29 cellular contexts compared by ENCODE assay signal in genomic region chrX:7720519-7720918, GRCh38.
"Had no signal": no experiment of that assay in that cellular context is flagged by ENCODE, and none has a peak within 500 bp of the region (broad histone marks: within the 10 kb centered on the region; RNA-seq: fewer than 3 reads in every experiment).

No MANE protein-coding gene starts in this region.

- H3K4me1 ChIP-seq: colonic mucosa had no signal

- H3K4me3 ChIP-seq: colonic mucosa had no signal

- H3K9me3 Mint-ChIP-seq: activated CD4-positive, alpha-beta memory T cell treated with anti-CD3 and anti-CD28 coated beads for 36 hours; activated CD4-positive, alpha-beta T cell treated with anti-CD3 and anti-CD28 coated beads, Interleukin-2, amount 10 ng/mL, durations not matched to agents 24 days and 14 days; activated naive CD4-positive, alpha-beta T cell treated with anti-CD3 and anti-CD28 coated beads, Interleukin-2, amount 10 ng/mL, durations not matched to agents 7 days and 5 days; T-cell; T-helper 1 cell treated with Interleukin-12 subunit alpha and Interleukin-12 subunit beta and Interleukin-4 antibody, amounts not matched to agents 30 μg/mL and 1 μg/mL, for 36 hours; T-helper 2 cell treated with Interferon-gamma antibody and Interleukin-4, amounts not matched to agents 5 μg/mL and 100 μg/mL, for 36 hours had no signal

- H3K36me3 Mint-ChIP-seq: activated CD4-positive, alpha-beta memory T cell treated with anti-CD3 and anti-CD28 coated beads for 36 hours; activated CD8-positive, alpha-beta memory T cell treated with anti-CD3 and anti-CD28 coated beads, Interleukin-2, amount 10 ng/mL, durations not matched to agents 7 days and 5 days; activated naive CD4-positive, alpha-beta T cell treated with anti-CD3 and anti-CD28 coated beads, Interleukin-2, amount 10 ng/mL, durations not matched to agents 7 days and 5 days; activated naive CD8-positive, alpha-beta T cell; T-cell had no signal

- H3K4me3 Mint-ChIP-seq: activated CD4-positive, alpha-beta memory T cell treated with anti-CD3 and anti-CD28 coated beads for 36 hours; activated CD4-positive, alpha-beta T cell treated with anti-CD3 and anti-CD28 coated beads for 36 hours; activated CD4-positive, alpha-beta T cell treated with anti-CD3 and anti-CD28 coated beads, Interleukin-2, amount 10 ng/mL, durations not matched to agents 24 days and 14 days; activated CD8-positive, alpha-beta memory T cell treated with anti-CD3 and anti-CD28 coated beads, Interleukin-2, amount 10 ng/mL, durations not matched to agents 7 days and 5 days; activated CD8-positive, alpha-beta T cell treated with anti-CD3 and anti-CD28 coated beads, Interleukin-2, amount 10 ng/mL, durations not matched to agents 7 days and 5 days; activated naive CD4-positive, alpha-beta T cell treated with anti-CD3 and anti-CD28 coated beads, Interleukin-2, amount 10 ng/mL, durations not matched to agents 7 days and 5 days; activated naive CD8-positive, alpha-beta T cell; T-cell; T-helper 1 cell treated with Interleukin-12 subunit alpha and Interleukin-12 subunit beta and Interleukin-4 antibody, amounts not matched to agents 30 μg/mL and 1 μg/mL, for 36 hours; T-helper 2 cell treated with Interferon-gamma antibody and Interleukin-4, amounts not matched to agents 5 μg/mL and 100 μg/mL, for 36 hours had no signal

- H3K36me3 ChIP-seq: brain microvascular endothelial cell, colonic mucosa, WERI-Rb-1 had no signal

- H3K27ac ChIP-seq: brain microvascular endothelial cell, colonic mucosa, epithelial cell of prostate, WERI-Rb-1 had no signal

- ATAC-seq: activated CD4-positive, alpha-beta T cell treated with anti-CD3 and anti-CD28 coated beads for 36 hours; activated CD8-positive, alpha-beta memory T cell treated with anti-CD3 and anti-CD28 coated beads, Interleukin-2, amount 10 ng/mL, durations not matched to agents 7 days and 5 days; activated CD8-positive, alpha-beta T cell treated with anti-CD3 and anti-CD28 coated beads, Interleukin-2, amount 10 ng/mL, durations not matched to agents 7 days and 5 days; esophagus mucosa; T-cell had no signal

- H3K4me1 Mint-ChIP-seq: activated CD4-positive, alpha-beta T cell treated with anti-CD3 and anti-CD28 coated beads for 36 hours; activated CD4-positive, alpha-beta T cell treated with anti-CD3 and anti-CD28 coated beads, Interleukin-2, amount 10 ng/mL, durations not matched to agents 24 days and 14 days; activated CD8-positive, alpha-beta memory T cell treated with anti-CD3 and anti-CD28 coated beads, Interleukin-2, amount 10 ng/mL, durations not matched to agents 7 days and 5 days; activated naive CD4-positive, alpha-beta T cell treated with anti-CD3 and anti-CD28 coated beads, Interleukin-2, amount 10 ng/mL, durations not matched to agents 7 days and 5 days; T-cell had no signal

- H3K27me3 Mint-ChIP-seq: activated CD4-positive, alpha-beta memory T cell treated with anti-CD3 and anti-CD28 coated beads for 36 hours; activated CD4-positive, alpha-beta T cell treated with anti-CD3 and anti-CD28 coated beads for 36 hours; activated CD4-positive, alpha-beta T cell treated with anti-CD3 and anti-CD28 coated beads, Interleukin-2, amount 10 ng/mL, durations not matched to agents 24 days and 14 days; activated CD8-positive, alpha-beta memory T cell treated with anti-CD3 and anti-CD28 coated beads, Interleukin-2, amount 10 ng/mL, durations not matched to agents 7 days and 5 days; activated naive CD4-positive, alpha-beta T cell treated with anti-CD3 and anti-CD28 coated beads, Interleukin-2, amount 10 ng/mL, durations not matched to agents 7 days and 5 days; activated naive CD8-positive, alpha-beta T cell; T-cell had no signal

- H3K27ac Mint-ChIP-seq: activated CD4-positive, alpha-beta memory T cell treated with anti-CD3 and anti-CD28 coated beads for 36 hours; activated CD4-positive, alpha-beta T cell treated with anti-CD3 and anti-CD28 coated beads for 36 hours; activated CD4-positive, alpha-beta T cell treated with anti-CD3 and anti-CD28 coated beads, Interleukin-2, amount 10 ng/mL, durations not matched to agents 24 days and 14 days; activated CD8-positive, alpha-beta memory T cell treated with anti-CD3 and anti-CD28 coated beads, Interleukin-2, amount 10 ng/mL, durations not matched to agents 7 days and 5 days; activated CD8-positive, alpha-beta T cell treated with anti-CD3 and anti-CD28 coated beads, Interleukin-2, amount 10 ng/mL, durations not matched to agents 7 days and 5 days; activated naive CD4-positive, alpha-beta T cell treated with anti-CD3 and anti-CD28 coated beads, Interleukin-2, amount 10 ng/mL, durations not matched to agents 7 days and 5 days; activated naive CD8-positive, alpha-beta T cell; T-cell; T-helper 1 cell treated with Interleukin-12 subunit alpha and Interleukin-12 subunit beta and Interleukin-4 antibody, amounts not matched to agents 30 μg/mL and 1 μg/mL, for 36 hours; T-helper 2 cell treated with Interferon-gamma antibody and Interleukin-4, amounts not matched to agents 5 μg/mL and 100 μg/mL, for 36 hours had no signal

- H3K9me3 ChIP-seq: colonic mucosa had no signal

- DNase-seq: activated CD4-positive, alpha-beta memory T cell treated with anti-CD3 and anti-CD28 coated beads for 36 hours; activated CD4-positive, alpha-beta T cell treated with anti-CD3 and anti-CD28 coated beads for 36 hours; activated CD4-positive, alpha-beta T cell treated with anti-CD3 and anti-CD28 coated beads, Interleukin-2, amount 10 ng/mL, durations not matched to agents 24 days and 14 days; activated CD4-positive, CD25-positive, alpha-beta regulatory T cell; activated CD4-positive, CD25-positive, alpha-beta regulatory T cell treated with anti-CD3 and anti-CD28 coated beads, Interleukin-2, amount 50 U/mL, for 72 hours; activated CD8-positive, alpha-beta memory T cell treated with anti-CD3 and anti-CD28 coated beads, Interleukin-2, amount 10 ng/mL, durations not matched to agents 7 days and 5 days; activated CD8-positive, alpha-beta memory T cell treated with anti-CD3 and anti-CD28 coated beads, Interleukin-2, amount 50 U/mL, for 4 hours; activated CD8-positive, alpha-beta T cell treated with anti-CD3 and anti-CD28 coated beads, Interleukin-2, amount 10 ng/mL, durations not matched to agents 7 days and 5 days; activated gamma-delta T cell; activated naive CD4-positive, alpha-beta T cell; activated naive CD4-positive, alpha-beta T cell treated with anti-CD3 and anti-CD28 coated beads, Interleukin-2, amount 10 ng/mL, durations not matched to agents 7 days and 5 days; activated T-cell treated with anti-CD3 and anti-CD28 coated beads, Interleukin-2, amount 50 U/mL, for 1 hour; activated T-cell treated with anti-CD3 and anti-CD28 coated beads, Interleukin-2, amount 50 U/mL, for 48 hours; amniotic stem cell; anterior cingulate cortex; brain microvascular endothelial cell; caudate nucleus; colonic mucosa; effector CD8-positive, alpha-beta T cell; head of caudate nucleus; SW 1271; T-cell; T1000; WERI-Rb-1 had no signal

- H3K27me3 ChIP-seq: brain microvascular endothelial cell, colonic mucosa had no signal
